Comparison of ENCODE assay signal across 8 cellular contexts in the genomic region with DNA sequence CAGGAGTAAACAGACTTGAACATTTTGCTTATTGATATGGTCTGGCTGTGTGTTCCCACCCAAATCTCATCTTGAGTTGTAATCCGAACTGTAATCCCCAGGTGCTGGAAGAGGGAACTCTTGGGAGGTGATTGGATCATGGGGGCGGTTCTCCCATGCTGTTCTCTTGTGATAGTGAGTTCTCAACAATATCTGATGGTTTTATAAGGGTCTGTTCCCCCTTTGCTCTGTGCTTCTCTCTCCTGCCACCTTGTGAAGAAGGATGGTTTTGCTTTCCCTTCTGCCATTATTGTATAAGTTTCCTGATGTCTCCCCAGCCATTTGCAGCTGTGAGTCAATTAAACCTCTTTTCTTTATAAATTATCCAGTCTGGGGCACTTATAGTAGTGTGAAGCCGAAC. TPM values are rescaled to one million over a fixed set of nuclear protein-coding genes. Genes with fewer than 3 reads are reported as not detected.
A peak's percentile ranks its signal among the peaks of the same experiment; 100 is the strongest.
DNase-seq lines count a peak whose midpoint lies in the region; ATAC-seq and TF ChIP-seq lines count a peak whose summit lies in the region.

No MANE protein-coding gene starts in this region.

- peaks cover 2% of the 10 kb centered on the region for H3K4me1 ChIP-seq in mesendoderm (ENCODE audit: control insufficient read depth, low read depth, low read length)

- H3K4ac ChIP-seq in mesendoderm (ENCODE audit: low read depth, low read length), result no peak overlapping the region

- H2BK5ac ChIP-seq in mesendoderm (ENCODE audit: low read length), result no peak overlapping the region

- H3K23ac ChIP-seq in mesendoderm (ENCODE audit: low read length), result no peak overlapping the region

- peak overlapping the region; percentile 12 for H2BK15ac ChIP-seq in mesendoderm (replicated peaks; ENCODE audit: low read depth)

- H3K4me3 ChIP-seq in astrocyte of the cerebellum (ENCODE audit: low read depth, low read length), result no peak overlapping the region
- H3K4me3 ChIP-seq in mesendoderm (ENCODE audit: low read length), result no peak overlapping the region

- H3K27me3 ChIP-seq in mesendoderm (ENCODE audit: insufficient read depth, low read length, poor library complexity), result no peaks in the 10 kb centered on the region

- peak; percentile 73 for TF ChIP-seq CTCF in astrocyte of the cerebellum (IDR thresholded peaks at IDR 0.05; ENCODE audit: low read depth, low read length, missing control alignments)

- no peak overlapping the region for H3K4me2 ChIP-seq in mesendoderm (ENCODE audit: low read length)

- H3K56ac ChIP-seq in mesendoderm (ENCODE audit: low read length), result no peak overlapping the region

- H3K79me1 ChIP-seq in mesendoderm (ENCODE audit: low read length), result no peaks in the 10 kb centered on the region

- no peak overlapping the region for H3K27ac ChIP-seq in mesendoderm (ENCODE audit: low read depth, low read length)

- no CpG with 5 or more reads among the region's 3 CpGs for WGBS in mesendoderm (ENCODE audit: extremely low coverage, insufficient coverage, low lambda C conversion rate)

- H2BK120ac ChIP-seq in mesendoderm (ENCODE audit: low read depth, low read length), result no peak overlapping the region

- H3K36me3 ChIP-seq in mesendoderm (ENCODE audit: control insufficient read depth, insufficient read depth, low read length), result no peaks in the 10 kb centered on the region

- H4K8ac ChIP-seq in mesendoderm (ENCODE audit: low read depth, low read length), result no peak overlapping the region

- peak; percentile 53 for ATAC-seq in Right ventricle myocardium superior (ENCODE audit: poor library complexity)
- ATAC-seq in Right ventricle myocardium inferior, result no peak
- no peak for ATAC-seq in HG02678 (IDR thresholded peaks at IDR 0.05; ENCODE audit: unreplicated experiment)
- ATAC-seq in GM18873 (IDR thresholded peaks at IDR 0.05; ENCODE audit: low FRiP score, unreplicated experiment), result no peak

- H4K5ac ChIP-seq in mesendoderm (ENCODE audit: low read length), result no peak overlapping the region

- H3K79me2 ChIP-seq in mesendoderm (ENCODE audit: control insufficient read depth, insufficient read depth, low read length), result no peaks in the 10 kb centered on the region

- no peak overlapping the region for H2AK5ac ChIP-seq in mesendoderm (ENCODE audit: low read length)

- DNase-seq in Right ventricle myocardium superior (no peak), Right ventricle myocardium inferior (ENCODE audit: missing footprints) (no peak), NCI-H2171 treated with DMSO at 0.1 percent for 48 hours (lab: John Stamatoyannopoulos, UW) (peak; percentile 69), astrocyte of the cerebellum (ENCODE audit: low read depth) (peak; percentile 46), mesendoderm (peak; percentile 84), NCI-H2227 (lab: John Stamatoyannopoulos, UW; ENCODE audit: unreplicated experiment) (no peak)

- no peak overlapping the region for H3K9ac ChIP-seq in mesendoderm (ENCODE audit: low read length)

- intact Hi-C loops in Right ventricle myocardium superior (cut with DNase I) (no loop called here), Right ventricle myocardium inferior (cut with DNase I) (no loop called here)

- in situ Hi-C loops in astrocyte of the cerebellum (cut with HindIII; ENCODE audit: low sequenced_read_pairs), result no loop called here

- no peak overlapping the region for H3K18ac ChIP-seq in mesendoderm (ENCODE audit: low read length)

RNA-seq across cellular contexts. Expression of a gene that starts 40.0 kb away (rescaled TPM):
- total RNA-seq in Right ventricle myocardium superior (12.2 TPM), Right ventricle myocardium inferior (13.0 TPM)
- polyA plus RNA-seq in mesendoderm (2013, experiment 1 of 2), result 13.4 TPM
- 13.6 TPM for polyA plus RNA-seq in mesendoderm (2013, experiment 2 of 2)

Comparison
In these comparisons a context has a peak if more than half of its experiments do, and no peak if none do; other contexts are left out.
1. DNase-seq: peak in NCI-H2171 treated with DMSO at 0.1 percent for 48 hours (single experiment), astrocyte of the cerebellum (single experiment) and mesendoderm (single experiment); none in Right ventricle myocardium superior (single experiment), Right ventricle myocardium inferior (single experiment) and NCI-H2227 (single experiment).